18 cellular contexts compared by ENCODE assay signal in the genomic region with DNA sequence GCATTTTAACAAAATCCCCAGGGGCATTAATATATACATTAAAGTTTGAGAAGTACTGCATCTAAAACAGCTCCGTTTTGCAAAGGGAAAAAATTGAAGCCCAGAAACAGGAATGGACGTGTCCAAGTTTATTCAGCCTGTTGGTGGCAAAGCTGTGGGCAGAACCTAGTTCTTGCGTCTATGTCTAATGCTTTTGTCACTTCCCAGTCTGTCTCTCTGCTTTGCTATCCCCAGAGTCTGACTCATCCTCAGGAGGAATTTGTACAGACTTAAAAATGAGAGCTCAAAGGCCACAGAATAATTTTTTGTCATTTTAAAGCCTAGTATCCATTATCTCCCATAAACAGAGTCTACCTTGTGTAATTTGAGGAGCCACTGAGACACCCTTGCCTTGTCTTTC.
DNase-seq lines count a peak whose midpoint lies in the region; ATAC-seq and TF ChIP-seq lines count a peak whose summit lies in the region.
"Had no signal": no experiment of that assay in that cellular context is flagged by ENCODE, and none has a peak within 500 bp of the region (broad histone marks: within the 10 kb centered on the region; RNA-seq: fewer than 3 reads in every experiment).

No MANE protein-coding gene starts in this region.

- no peaks in the 10 kb centered on the region for H3K79me2 ChIP-seq in OCI-LY7 (ENCODE audit: insufficient read depth, low read depth, low read length)

- intact Hi-C loops in left ventricle myocardium inferior (cut with micrococcal nuclease), result no loop called here
- intact Hi-C loops in OCI-LY7 (cut with micrococcal nuclease; ENCODE audit: unreplicated experiment), result loop anchor here (10.0 kb wide), 2 partner anchors 595 to 805 kb away; no protein-coding TSS in a partner anchor

- H3K36me3 ChIP-seq in left ventricle myocardium inferior (no peaks in the 10 kb centered on the region), OCI-LY7 (ENCODE audit: insufficient read depth, low read length) (no peaks in the 10 kb centered on the region)
- H3K36me3 ChIP-seq: BLaER1, left lung, prostate gland, stomach had no signal

- no peak overlapping the region for H3K4me2 ChIP-seq in OCI-LY7 (ENCODE audit: low read length)
- H3K4me2 ChIP-seq: BLaER1, KMS-11 had no signal

- POLR2A ChIA-PET in OCI-LY7 (lab: Charles Lee), result no interaction called here

- CTCF ChIA-PET in OCI-LY7 (lab: Charles Lee; ENCODE audit: unreplicated experiment), result no interaction called here

- no peak overlapping the region for H2AFZ ChIP-seq in OCI-LY7 (ENCODE audit: low read length)

- TF ChIP-seq CTCF in AG10803 (conservative IDR thresholded peaks at IDR 0.05; ENCODE audit: low read length), result no peak
- TF ChIP-seq CTCF in cardiac fibroblast (IDR thresholded peaks at IDR 0.05; ENCODE audit: low read depth, low read length), result no peak
- TF ChIP-seq CTCF in left ventricle myocardium inferior (IDR thresholded peaks at IDR 0.05; ENCODE audit: borderline replicate concordance), result no peak
- no peak for TF ChIP-seq CTCF in OCI-LY7 (conservative IDR thresholded peaks at IDR 0.05; ENCODE audit: low read length)

- DNase-seq in AG10803 (ENCODE audit: low read depth), result peak; percentile 75
- peak; percentile 26 for DNase-seq in HPDE6-E6E7 (ENCODE audit: extremely low spot score)
- DNase-seq in cardiac fibroblast (ENCODE audit: low read depth in 2 of 2), result peak; percentile 27 to 85
- DNase-seq in kidney tubule cell (ENCODE audit: low spot score), result peak; percentile 59
- DNase-seq in left ventricle myocardium inferior, result no peak
- no peak for DNase-seq in OCI-LY7 (ENCODE audit: low spot score)
- DNase-seq in iPS-NIHi7 (ENCODE audit: extremely low spot score), result no peak
- DNase-seq: activated CD4-positive, alpha-beta T cell treated with anti-CD3 and anti-CD28 coated beads, Interleukin-2, amount 50 U/mL, for 4 hours; activated T-cell treated with anti-CD3 and anti-CD28 coated beads, Interleukin-2, amount 50 U/mL, for 24 hours; central memory CD4-positive, alpha-beta T cell; hippocampal formation; left lung; NCI-H1417 treated with DMSO at 0.1 percent for 48 hours; stomach had no signal

- BruUV-seq in OCI-LY7 (replicated peaks; lab: Mats Ljungman, UMichigan), result no TSS peak

- H4K20me1 ChIP-seq in OCI-LY7 (ENCODE audit: insufficient read depth, low read length), result no peaks in the 10 kb centered on the region
- H4K20me1 ChIP-seq: BLaER1 had no signal

- H3K9me3 ChIP-seq in left ventricle myocardium inferior (replicated peaks) (no peaks in the 10 kb centered on the region), OCI-LY7 (ENCODE audit: low read length) (no peaks in the 10 kb centered on the region)
- H3K9me3 ChIP-seq: BLaER1, left lung, prostate gland, stomach had no signal

- no peaks in the 10 kb centered on the region for H3K4me1 ChIP-seq in left ventricle myocardium inferior
- H3K4me1 ChIP-seq in OCI-LY7 (ENCODE audit: insufficient read depth, low read length, poor library complexity, severe bottlenecking), result no peaks in the 10 kb centered on the region
- H3K4me1 ChIP-seq: BLaER1, left lung, prostate gland, stomach had no signal

- H3K4me3 ChIP-seq in AG10803 (ENCODE audit: low read length), result no peak overlapping the region
- H3K4me3 ChIP-seq in cardiac fibroblast (replicated peaks in 1 of 2; ENCODE audit: low read depth in 2 of 2, low read length in 2 of 2), result no peak overlapping the region
- no peak overlapping the region for H3K4me3 ChIP-seq in left ventricle myocardium inferior
- H3K4me3 ChIP-seq in OCI-LY7 (ENCODE audit: low read depth, low read length, poor library complexity, severe bottlenecking), result no peak overlapping the region
- H3K4me3 ChIP-seq: BLaER1, left lung, prostate gland, stomach had no signal

- no peaks in the 10 kb centered on the region for H3K9me2 ChIP-seq in OCI-LY7 (ENCODE audit: insufficient read depth, low read length)

- no peaks in the 10 kb centered on the region for H3K27me3 ChIP-seq in left ventricle myocardium inferior (ENCODE audit: low read depth)
- H3K27me3 ChIP-seq: BLaER1, left lung, stomach had no signal

- no peak for ATAC-seq in GM19455 (IDR thresholded peaks at IDR 0.05; ENCODE audit: unreplicated experiment)
- ATAC-seq: left lung had no signal

- H3K27ac ChIP-seq in left ventricle myocardium inferior (replicated peaks), result no peak overlapping the region
- H3K27ac ChIP-seq in OCI-LY7 (ENCODE audit: low read depth, low read length, poor library complexity, severe bottlenecking), result no peak overlapping the region
- H3K27ac ChIP-seq: BLaER1, KMS-11, left lung, prostate gland, stomach had no signal

Comparison
In these comparisons a context has a peak if more than half of its experiments do, and no peak if none do; other contexts are left out.
1. DNase-seq: peak in AG10803 (single experiment), HPDE6-E6E7 (single experiment), cardiac fibroblast (2 of 2) and kidney tubule cell (single experiment); none in left ventricle myocardium inferior (single experiment), OCI-LY7 (single experiment) and iPS-NIHi7 (single experiment).